ENCODE assay signal across 8 cellular contexts in genomic region chr12:64890873-64891468, GRCh38.
A peak's percentile ranks its signal among the peaks of the same experiment; 100 is the strongest.
DNase-seq lines count a peak whose midpoint lies in the region; ATAC-seq, FAIRE-seq and TF ChIP-seq lines count a peak whose summit lies in the region.

No MANE protein-coding gene starts in this region.

- H3K9me3 ChIP-seq in small intestine (ENCODE audit: control insufficient read depth, low read depth) = no peaks in the 10 kb centered on the region

- TF ChIP-seq CTCF in GM12872 (IDR thresholded peaks at IDR 0.05; ENCODE audit: insufficient read depth, low read depth, low read length) = peak; percentile 70

- peak; percentile 56 for ATAC-seq in HG03108 (IDR thresholded peaks at IDR 0.05; ENCODE audit: unreplicated experiment)
- peak; percentile 62 for ATAC-seq in left ventricle myocardium superior

- intact Hi-C loops in left ventricle myocardium superior (cut with micrococcal nuclease) = loop anchor here (10.0 kb wide), 2 partner anchors 344 to 1214 kb away; no protein-coding TSS in a partner anchor

- H3K27ac ChIP-seq in small intestine (ENCODE audit: low read depth in 1 of 2, low read length in 1 of 2) = no peak overlapping the region

- H3K4me3 ChIP-seq in small intestine (ENCODE audit: low read depth in 1 of 2, low read length in 2 of 2) = no peak overlapping the region

- H3K4me1 ChIP-seq in small intestine (ENCODE audit: control insufficient read depth in 2 of 2, insufficient read depth in 1 of 2, low read depth in 1 of 2, low read length in 1 of 2) = no peaks in the 10 kb centered on the region

- no peak for FAIRE-seq in small intestine (lab: Jason Lieb, UNC)

- 46 to 52% (median 49%) methylated on average over 6 of the region's 6 CpGs for WGBS in small intestine, 3 donors

- H3K36me3 ChIP-seq in small intestine (ENCODE audit: control insufficient read depth in 2 of 2, insufficient read depth in 2 of 2, low read length in 2 of 2) = no peaks in the 10 kb centered on the region

- peak; percentile 67 for DNase-seq in A172 (ENCODE audit: low spot score)
- DNase-seq in NCI-H446 treated with DMSO at 0.1 percent for 48 hours (lab: John Stamatoyannopoulos, UW) = peak; percentile 6
- peak; percentile 58 for DNase-seq in amniotic epithelial cell (ENCODE audit: low read depth)
- DNase-seq in left ventricle myocardium superior = no peak
- DNase-seq in small intestine = peak; percentile 74
- DNase-seq in GF-D8 (lab: John Stamatoyannopoulos, UW) = no peak

- peaks cover 0 to 1% of the 10 kb centered on the region in 2 donors for H3K27me3 ChIP-seq in small intestine (ENCODE audit: control insufficient read depth in 2 of 2, insufficient read depth in 2 of 2, low read length in 2 of 2)

Comparison
In these comparisons a context has a peak if more than half of its experiments do, and no peak if none do; other contexts are left out.
1. DNase-seq: peak in A172 (single experiment), NCI-H446 treated with DMSO at 0.1 percent for 48 hours (single experiment), amniotic epithelial cell (single experiment) and small intestine (single experiment); none in left ventricle myocardium superior (single experiment) and GF-D8 (single experiment).